23 cellular contexts compared by ENCODE assay signal in the genomic region with DNA sequence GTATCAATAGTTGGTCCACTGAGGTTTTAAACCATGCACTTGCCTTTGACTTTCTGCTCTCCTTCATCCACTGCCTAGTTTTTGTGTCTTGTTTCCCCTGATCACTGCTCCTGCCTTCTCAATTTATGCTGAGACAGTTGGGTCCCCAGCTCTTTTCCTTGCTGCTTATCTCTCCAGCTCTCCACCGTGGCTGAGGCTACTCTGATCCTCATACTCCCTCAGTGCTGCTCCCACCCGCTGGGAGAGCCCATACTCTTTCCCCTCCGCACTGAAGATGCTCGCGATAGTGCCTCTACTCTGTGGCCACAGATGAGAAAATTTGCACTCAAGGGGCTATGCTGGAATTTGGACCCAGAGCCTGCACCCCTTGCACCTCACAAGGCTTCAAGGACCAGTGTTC. TPM values are rescaled to one million over a fixed set of nuclear protein-coding genes. Genes with fewer than 3 reads are reported as not detected.
A peak's percentile ranks its signal among the peaks of the same experiment; 100 is the strongest.
DNase-seq lines count a peak whose midpoint lies in the region; ATAC-seq, FAIRE-seq and TF ChIP-seq lines count a peak whose summit lies in the region.
"Had no signal": no experiment of that assay in that cellular context is flagged by ENCODE, and none has a peak within 500 bp of the region (broad histone marks: within the 10 kb centered on the region; RNA-seq: fewer than 3 reads in every experiment).

No MANE protein-coding gene starts in this region.

- no peak overlapping the region for H4K91ac ChIP-seq in H1 (replicated peaks; ENCODE audit: insufficient read length, low read length)

- ATAC-seq in activated CD4-positive, alpha-beta T cell treated with anti-CD3 and anti-CD28 coated beads for 36 hours, result no peak
- ATAC-seq: A549; CD8-positive, alpha-beta T cell; HCT116 had no signal

- no peak overlapping the region for H2BK5ac ChIP-seq in H1 (ENCODE audit: low read depth, low read length)

- peaks cover 36 to 54% (median 50%) of the 10 kb centered on the region in 11 experiments for H3K27me3 ChIP-seq in BLaER1 treated with 17β-estradiol and CSF1 and Interleukin-3, amounts not matched to agents 10 nM and 100 nM
- peaks cover 20 to 43% (median 33%) of the 10 kb centered on the region in 4 experiments for H3K27me3 ChIP-seq in H1 (replicated peaks in 1 of 4; ENCODE audit: control insufficient read depth in 3 of 4, extremely low read depth in 1 of 4, insufficient read depth in 3 of 4, low read length in 3 of 4)

- H3K9me3 Mint-ChIP-seq in nephron progenitor cell, result peaks cover 8% of the 10 kb centered on the region
- H3K9me3 Mint-ChIP-seq in activated CD4-positive, alpha-beta T cell treated with anti-CD3 and anti-CD28 coated beads for 36 hours (ENCODE audit: low read depth), result no peaks in the 10 kb centered on the region

- H3K23me2 ChIP-seq in H1 (ENCODE audit: low read depth, low read length), result peaks cover 28% of the 10 kb centered on the region

- no peak overlapping the region for H3K9ac ChIP-seq in BLaER1 treated with 17β-estradiol and CSF1 and Interleukin-3, amounts not matched to agents 10 nM and 100 nM
- no peak overlapping the region for H3K9ac ChIP-seq in H1 (replicated peaks in 1 of 4; ENCODE audit: extremely low read depth in 1 of 4, low read depth in 3 of 4, low read length in 3 of 4)
- H3K9ac ChIP-seq: GM23248 had no signal

- H2BK12ac ChIP-seq in H1 (ENCODE audit: low read depth, low read length), result 0 out of 2 replicates have a peak overlapping the region, but pooled peaks have one; percentile 9

- peaks cover 0 to 6% (median 0%) of the 10 kb centered on the region in 11 experiments; a peak in 8 of 22 replicates for H4K20me1 ChIP-seq in BLaER1 treated with 17β-estradiol and CSF1 and Interleukin-3, amounts not matched to agents 10 nM and 100 nM
- peaks cover 0 to 5% of the 10 kb centered on the region in 2 experiments for H4K20me1 ChIP-seq in H1 (replicated peaks in 1 of 2; ENCODE audit: control insufficient read depth in 1 of 2, insufficient read depth in 2 of 2, low read length in 2 of 2)

- peaks cover 33 to 43% (median 36%) of the 10 kb centered on the region in 10 experiments for H3K4me1 ChIP-seq in BLaER1 treated with 17β-estradiol and CSF1 and Interleukin-3, amounts not matched to agents 10 nM and 100 nM
- peaks cover 4 to 12% (median 6%) of the 10 kb centered on the region in 4 experiments; a peak in 6 of 7 replicates for H3K4me1 ChIP-seq in H1 (replicated peaks in 1 of 4; ENCODE audit: control insufficient read depth in 3 of 4, insufficient read depth in 4 of 4, low read length in 3 of 4)
- H3K4me1 ChIP-seq: BE2C had no signal

- TF ChIP-seq CTCF in H1 (IDR thresholded peaks at IDR 0.05; ENCODE audit: control extremely low read depth in 1 of 3, insufficient read depth in 1 of 3, low read depth in 1 of 3, low read length in 3 of 3) (no peak), nephron progenitor cell (IDR thresholded peaks at IDR 0.05) (no peak)

- no peak overlapping the region for H3K18ac ChIP-seq in H1 (ENCODE audit: extremely low read depth, low read length)

- no peak for TF ChIP-seq EP300 in H1 (IDR thresholded peaks at IDR 0.05; ENCODE audit: borderline replicate concordance in 1 of 2, low read depth in 2 of 2, low read length in 2 of 2)

- POLR2A ChIA-PET in H1 (lab: Charles Lee; ENCODE audit: partially characterized antibody), result no interaction called here
- POLR2A ChIA-PET in activated CD4-positive, alpha-beta T cell treated with anti-CD3 and anti-CD28 coated beads for 36 hours (lab: Charles Lee), result no interaction called here

- H3K27me3 Mint-ChIP-seq in nephron progenitor cell (ENCODE audit: low read depth, poor library complexity), result peaks cover 42% of the 10 kb centered on the region
- peaks cover 48% of the 10 kb centered on the region for H3K27me3 Mint-ChIP-seq in activated CD4-positive, alpha-beta T cell treated with anti-CD3 and anti-CD28 coated beads for 36 hours

- no peaks in the 10 kb centered on the region for H3K79me2 ChIP-seq in H1 (ENCODE audit: control insufficient read depth in 1 of 2, insufficient read depth in 2 of 2, low read length in 2 of 2)

- H2BK20ac ChIP-seq in H1 (ENCODE audit: low read length), result 0 out of 2 replicates have a peak overlapping the region, but pooled peaks have one; percentile 55

- no peak overlapping the region for H3K27ac ChIP-seq in BLaER1 treated with 17β-estradiol and CSF1 and Interleukin-3, amounts not matched to agents 10 nM and 100 nM
- H3K27ac ChIP-seq in H1 (ENCODE audit: low read depth, low read length), result no peak overlapping the region
- H3K27ac ChIP-seq: A549, C4-2B, GM23248 had no signal

- peak overlapping the region; percentile 53; the same call in 1 of the 2 replicates for H2AK5ac ChIP-seq in H1 (ENCODE audit: low read depth, low read length)

- H3K23ac ChIP-seq in H1 (ENCODE audit: insufficient read length), result no peak overlapping the region

- no peak overlapping the region for H2BK120ac ChIP-seq in H1 (replicated peaks; ENCODE audit: low read depth, low read length)

- intact Hi-C loops in activated CD4-positive, alpha-beta T cell treated with anti-CD3 and anti-CD28 coated beads for 36 hours (cut with DNase I, micrococcal nuclease), result loop anchor here in 1 of 2 experiments (10.0 kb wide), 1 partner anchor 292 kb away; no protein-coding TSS in a partner anchor

- FAIRE-seq in H1 (lab: Jason Lieb, UNC), result no peak
- FAIRE-seq: A549, G401.6, GM12892 had no signal

- no peaks in the 10 kb centered on the region for H3K79me1 ChIP-seq in H1 (ENCODE audit: low read depth, low read length)

- H3K4me3 ChIP-seq in BLaER1 treated with 17β-estradiol and CSF1 and Interleukin-3, amounts not matched to agents 10 nM and 100 nM, result no peak overlapping the region
- H3K4me3 ChIP-seq in H1 (ENCODE audit: extremely low read depth in 1 of 4, insufficient read depth in 2 of 4, low read depth in 3 of 4, low read length in 4 of 4), result no peak overlapping the region
- H3K4me3 ChIP-seq: A549, GM23248 had no signal

- peaks cover 22% of the 10 kb centered on the region for H3K4me1 Mint-ChIP-seq in nephron progenitor cell
- H3K4me1 Mint-ChIP-seq in activated CD4-positive, alpha-beta T cell treated with anti-CD3 and anti-CD28 coated beads for 36 hours, result peaks cover 4% of the 10 kb centered on the region

- H3K9me3 ChIP-seq in BLaER1 treated with 17β-estradiol and CSF1 and Interleukin-3, amounts not matched to agents 10 nM and 100 nM (replicated peaks in 1 of 11), result peaks cover 0 to 16% (median 9%) of the 10 kb centered on the region in 11 experiments; a peak in 15 of 22 replicates
- H3K9me3 ChIP-seq in H1 (ENCODE audit: insufficient read depth in 2 of 2, low read depth in 1 of 2, low read length in 1 of 2), result peaks cover 0 to 5% of the 10 kb centered on the region in 2 experiments; a peak in 1 of 4 replicates
- H3K9me3 ChIP-seq: A549, BE2C had no signal

- TF ChIP-seq POLR2A in H1 (IDR thresholded peaks at IDR 0.05; ENCODE audit: control extremely low read depth in 1 of 2, low read depth in 2 of 2, low read length in 2 of 2), result no peak

- H3K14ac ChIP-seq in H1 (ENCODE audit: insufficient read length), result no peak overlapping the region

- H3K4me2 ChIP-seq in BLaER1 treated with 17β-estradiol and CSF1 and Interleukin-3, amounts not matched to agents 10 nM and 100 nM, result peak overlapping the region in 8 of 11 experiments; percentile 9 to 61 (median 35); a peak in 12 of 22 replicates
- no peak overlapping the region for H3K4me2 ChIP-seq in H1 (ENCODE audit: insufficient read depth in 1 of 2, low read depth in 2 of 2, low read length in 2 of 2)
- H3K4me2 ChIP-seq: A549 had no signal

- CTCF ChIA-PET in H1 (lab: Charles Lee; ENCODE audit: partially characterized antibody), result interaction anchor here (0.7 to 4.4 kb wide), 5 partner anchors 27 to 287 kb away, joined by 3 to 47 read pairs (median 9); no protein-coding TSS in a partner anchor
- CTCF ChIA-PET in activated CD4-positive, alpha-beta T cell treated with anti-CD3 and anti-CD28 coated beads for 36 hours (lab: Charles Lee), result no interaction called here

- H2AFZ ChIP-seq in H1 (ENCODE audit: low read length), result no peak overlapping the region
- H2AFZ ChIP-seq: GM23248 had no signal

- H3K56ac ChIP-seq in H1 (replicated peaks; ENCODE audit: insufficient read length, low read depth, low read length), result no peak overlapping the region

- no peak for DNase-seq in H1 (ENCODE audit: low read depth in 1 of 2, low spot score in 2 of 2)
- DNase-seq in nephron progenitor cell, result no peak
- DNase-seq in NCI-H146 treated with DMSO at 0.1 percent for 48 hours (lab: John Stamatoyannopoulos, UW; ENCODE audit: unreplicated experiment), result no peak
- DNase-seq in activated CD4-positive, alpha-beta T cell treated with anti-CD3 and anti-CD28 coated beads for 36 hours, result no peak
- no peak for DNase-seq in COLO668 (lab: John Stamatoyannopoulos, UW; ENCODE audit: unreplicated experiment)
- no peak for DNase-seq in DMS53 (lab: John Stamatoyannopoulos, UW)
- DNase-seq: 8988T; ACHN; AML-193; BE2C; Calu3; CD4-positive, CD25-positive, alpha-beta regulatory T cell; CD8-positive, alpha-beta T cell; DND-41; GM23248; H9 had no signal

- H4K5ac ChIP-seq in H1 (ENCODE audit: insufficient read length, low read depth, low read length), result no peak overlapping the region

- TF ChIP-seq RAD21 in H1 (IDR thresholded peaks at IDR 0.05 in 1 of 2, conservative IDR thresholded peaks at IDR 0.05 in 1 of 2; ENCODE audit: low read depth in 2 of 2, low read length in 2 of 2), result no peak

- no peak overlapping the region for H3K4ac ChIP-seq in H1 (replicated peaks; ENCODE audit: insufficient read length, low read depth, low read length)

- 100% methylated on average over 5 of the region's 5 CpGs; no CpG with 5 or more reads in 1 of the 2 experiments for WGBS in H1 (ENCODE audit: extremely low coverage in 1 of 2, insufficient coverage in 1 of 2, insufficient read length in 1 of 2, insufficient replicate concordance in 2 of 2, low coverage in 1 of 2, low lambda C conversion rate in 2 of 2, missing lambda C conversion rate in 1 of 2), 2 experiments

- no peak overlapping the region for H4K8ac ChIP-seq in H1 (ENCODE audit: extremely low read depth, insufficient read depth, low read length)

- peak overlapping the region; percentile 17 for H3K4me3 Mint-ChIP-seq in nephron progenitor cell
- no peak overlapping the region for H3K4me3 Mint-ChIP-seq in activated CD4-positive, alpha-beta T cell treated with anti-CD3 and anti-CD28 coated beads for 36 hours
- H3K4me3 Mint-ChIP-seq: CD4-positive, CD25-positive, alpha-beta regulatory T cell; CD8-positive, alpha-beta T cell had no signal

- H3K36me3 Mint-ChIP-seq in nephron progenitor cell (ENCODE audit: low read depth), result no peaks in the 10 kb centered on the region
- no peaks in the 10 kb centered on the region for H3K36me3 Mint-ChIP-seq in activated CD4-positive, alpha-beta T cell treated with anti-CD3 and anti-CD28 coated beads for 36 hours (ENCODE audit: low read depth)
- H3K36me3 Mint-ChIP-seq: CD4-positive, CD25-positive, alpha-beta regulatory T cell; CD8-positive, alpha-beta T cell had no signal

- H3K27ac Mint-ChIP-seq in nephron progenitor cell, result no peak overlapping the region
- no peak overlapping the region for H3K27ac Mint-ChIP-seq in activated CD4-positive, alpha-beta T cell treated with anti-CD3 and anti-CD28 coated beads for 36 hours
- H3K27ac Mint-ChIP-seq: CD8-positive, alpha-beta T cell; H9 had no signal

- no peaks in the 10 kb centered on the region for H3K36me3 ChIP-seq in BLaER1 treated with 17β-estradiol and CSF1 and Interleukin-3, amounts not matched to agents 10 nM and 100 nM
- H3K36me3 ChIP-seq in H1 (ENCODE audit: control insufficient read depth in 2 of 4, insufficient read depth in 4 of 4, low read length in 3 of 4), result no peaks in the 10 kb centered on the region
- H3K36me3 ChIP-seq: BE2C had no signal

- H2BK15ac ChIP-seq in H1 (ENCODE audit: low read length), result no peak overlapping the region

RNA-seq across cellular contexts. Expression of a gene that starts 3.4 kb away (rescaled TPM):
- 0.43 and 0.75 TPM in 2 replicates for total RNA-seq in H1 (2021; fragmentation: NEBNext Ultra II Directional; extraction: Animal tissue kit (Norgen Biotek cat#: 25700))
- polyA plus RNA-seq in H1 (2011; rRNA removed), result 0.21 and 0.46 TPM in 2 replicates
- polyA plus RNA-seq in H1 (2011; cell fraction: cytosol; rRNA removed), result 0.28 TPM
- polyA plus RNA-seq in H1 (2011; cell fraction: nucleus; rRNA removed), result 0.68 TPM
- polyA plus RNA-seq in H1 (2012, experiment 1 of 2), result 0.16 to 0.40 TPM (median 0.22 TPM) in 4 replicates
- 0.31 TPM for polyA plus RNA-seq in H1 (2012, experiment 2 of 2)
- 0.36 TPM for polyA plus RNA-seq in H1 (2013, experiment 1 of 2)
- 0.33 TPM for polyA plus RNA-seq in H1 (2013, experiment 2 of 2)
- polyA minus RNA-seq in H1 (2011; rRNA and poly(A)+ RNA removed), result 0.12 and 0.19 TPM in 2 replicates
- polyA minus RNA-seq in H1 (2011; cell fraction: cytosol; rRNA and poly(A)+ RNA removed), result not detected
- polyA minus RNA-seq in H1 (2011; cell fraction: nucleus; rRNA and poly(A)+ RNA removed), result 0.40 TPM
- not detected for total RNA-seq in activated CD4-positive, alpha-beta T cell treated with anti-CD3 and anti-CD28 coated beads for 36 hours
- total RNA-seq: Calu3; CD4-positive, CD25-positive, alpha-beta regulatory T cell had no signal
- polyA plus RNA-seq: CD4-positive, CD25-positive, alpha-beta regulatory T cell had no signal

RNA-seq across cellular contexts. Expression of a gene that starts 17.8 kb away (rescaled TPM):
- total RNA-seq in H1 (2021; fragmentation: NEBNext Ultra II Directional; extraction: Animal tissue kit (Norgen Biotek cat#: 25700)), result not detected in 2 replicates
- polyA plus RNA-seq in H1 (2011; rRNA removed), result 0.05 and 0.14 TPM in 2 replicates
- polyA plus RNA-seq in H1 (2011; cell fraction: cytosol; rRNA removed), result 0.08 TPM
- 0.10 TPM for polyA plus RNA-seq in H1 (2011; cell fraction: nucleus; rRNA removed)
- not detected in 4 replicates for polyA plus RNA-seq in H1 (2012, experiment 1 of 2)
- polyA plus RNA-seq in H1 (2012, experiment 2 of 2), result not detected
- not detected for polyA plus RNA-seq in H1 (2013, experiment 1 of 2)
- 0.04 TPM for polyA plus RNA-seq in H1 (2013, experiment 2 of 2)
- polyA minus RNA-seq in H1 (2011; rRNA and poly(A)+ RNA removed), result not detected in 2 replicates
- polyA minus RNA-seq in H1 (2011; cell fraction: cytosol; rRNA and poly(A)+ RNA removed), result not detected
- polyA minus RNA-seq in H1 (2011; cell fraction: nucleus; rRNA and poly(A)+ RNA removed), result not detected
- total RNA-seq in activated CD4-positive, alpha-beta T cell treated with anti-CD3 and anti-CD28 coated beads for 36 hours, result not detected
- total RNA-seq: Calu3; CD4-positive, CD25-positive, alpha-beta regulatory T cell; CD8-positive, alpha-beta T cell; GM23248; H4; H9 had no signal
- polyA plus RNA-seq: CD4-positive, CD25-positive, alpha-beta regulatory T cell; GM23248 had no signal

RNA-seq across cellular contexts. Expression of a gene that starts 33.2 kb away (rescaled TPM):
- 0.07 TPM in 1 of 2 replicates, not detected in the other for total RNA-seq in H1 (2021; fragmentation: NEBNext Ultra II Directional; extraction: Animal tissue kit (Norgen Biotek cat#: 25700))
- polyA plus RNA-seq in H1 (2011; rRNA removed), result under 0.01 and 0.02 TPM in 2 replicates
- polyA plus RNA-seq in H1 (2011; cell fraction: cytosol; rRNA removed), result 0.01 TPM
- polyA plus RNA-seq in H1 (2011; cell fraction: nucleus; rRNA removed), result 0.03 TPM
- 0.03 to 0.04 TPM (median 0.03 TPM) in 3 of 4 replicates, not detected in the other for polyA plus RNA-seq in H1 (2012, experiment 1 of 2)
- polyA plus RNA-seq in H1 (2012, experiment 2 of 2), result not detected
- polyA plus RNA-seq in H1 (2013, experiment 1 of 2), result 0.08 TPM
- polyA plus RNA-seq in H1 (2013, experiment 2 of 2), result 0.07 TPM
- 0.02 and 0.03 TPM in 2 replicates for polyA minus RNA-seq in H1 (2011; rRNA and poly(A)+ RNA removed)
- polyA minus RNA-seq in H1 (2011; cell fraction: cytosol; rRNA and poly(A)+ RNA removed), result not detected
- not detected for polyA minus RNA-seq in H1 (2011; cell fraction: nucleus; rRNA and poly(A)+ RNA removed)
- under 1 TPM; 0.82 to 0.84 TPM for total RNA-seq in activated CD4-positive, alpha-beta T cell treated with anti-CD3 and anti-CD28 coated beads for 36 hours
- total RNA-seq: Calu3, GM23248, H4, H9 had no signal
- polyA plus RNA-seq: A549 had no signal

Comparison
In these comparisons a context has a peak if more than half of its experiments do, and no peak if none do; other contexts are left out.
1. H3K4me2 ChIP-seq: peak in BLaER1 treated with 17β-estradiol and CSF1 and Interleukin-3, amounts not matched to agents 10 nM and 100 nM (8 of 11); none in H1 (0 of 2).